7 cellular contexts compared by ENCODE assay signal in genomic region chr6:169751242-169752073, GRCh38. TPM values are rescaled to one million over a fixed set of nuclear protein-coding genes. Genes with fewer than 3 reads are reported as not detected.
DNase-seq lines count a peak whose midpoint lies in the region; ATAC-seq, FAIRE-seq and TF ChIP-seq lines count a peak whose summit lies in the region.

TSS of gene DYNLT2 (minus strand) at chr6:169751572. CDS start at chr6:169751458, 114 bp downstream.
TSS of gene ERMARD (plus strand) at chr6:169751622. CDS start at chr6:169751658, 36 bp downstream.

- peaks cover 17% of the 10 kb centered on the region for H3K36me3 Mint-ChIP-seq in T-helper 2 cell treated with Interferon-gamma antibody and Interleukin-4, amounts not matched to agents 5 μg/mL and 100 μg/mL, for 36 hours (ENCODE audit: low read depth)
- H3K36me3 Mint-ChIP-seq in astrocyte (ENCODE audit: low read depth, unreplicated experiment), result no peaks in the 10 kb centered on the region

- H3K4me2 ChIP-seq in astrocyte (ENCODE audit: low read length) (peak within 1 kb of the TSS; percentile 88), hepatocyte (peak within 1 kb of the TSS; percentile 85)

- no peaks in the 10 kb centered on the region for H3K9me2 ChIP-seq in hepatocyte (replicated peaks; ENCODE audit: insufficient read depth)

- H3K79me2 ChIP-seq in astrocyte (ENCODE audit: insufficient read depth, low read length) (peaks cover 19% of the 10 kb centered on the region), hepatocyte (peaks cover 42% of the 10 kb centered on the region)

- peaks cover 6% of the 10 kb centered on the region for H3K4me1 ChIP-seq in astrocyte (ENCODE audit: insufficient read depth, low read length)
- peaks cover 16% of the 10 kb centered on the region for H3K4me1 ChIP-seq in hepatocyte (ENCODE audit: insufficient read depth)

- DNase-seq in GM18507 (ENCODE audit: extremely low spot score, insufficient read length, low read depth) (peak; percentile 89), NCI-H187 treated with DMSO at 0.1 percent for 48 hours (lab: John Stamatoyannopoulos, UW) (peak; percentile 29), astrocyte (ENCODE audit: low read depth) (peak; percentile 88), hepatocyte (ENCODE audit: low spot score) (peak; percentile 98), renal cortical epithelial cell (ENCODE audit: low read depth) (peak; percentile 81)
- DNase-seq in T-helper 2 cell treated with Interferon-gamma antibody and Interleukin-4, amounts not matched to agents 5 μg/mL and 100 μg/mL, for 36 hours (ENCODE audit: low spot score), result peak; percentile 96

- under 1% methylated on average over 81 of the region's 90 CpGs for WGBS in hepatocyte (ENCODE audit: low lambda C conversion rate, missing lambda C conversion rate)

- H3K36me3 ChIP-seq in astrocyte (ENCODE audit: insufficient read depth, low read length) (no peaks in the 10 kb centered on the region), hepatocyte (replicated peaks; ENCODE audit: insufficient read depth, low read depth) (no peaks in the 10 kb centered on the region)

- no peaks in the 10 kb centered on the region for H3K27me3 ChIP-seq in astrocyte (ENCODE audit: insufficient read depth, low read length)
- no peaks in the 10 kb centered on the region for H3K27me3 ChIP-seq in hepatocyte

- H3K9me3 Mint-ChIP-seq in T-helper 2 cell treated with Interferon-gamma antibody and Interleukin-4, amounts not matched to agents 5 μg/mL and 100 μg/mL, for 36 hours, result no peaks in the 10 kb centered on the region
- peaks cover 3% of the 10 kb centered on the region for H3K9me3 Mint-ChIP-seq in astrocyte (ENCODE audit: unreplicated experiment)

- H3K4me3 ChIP-seq in astrocyte (ENCODE audit: insufficient read depth, low read depth, low read length), result peak within 1 kb of the TSS; percentile 89
- H3K4me3 ChIP-seq in hepatocyte, result peak within 1 kb of the TSS; percentile 77

- H2AFZ ChIP-seq in astrocyte (ENCODE audit: low read depth, low read length) (peak within 1 kb of the TSS; percentile 94), hepatocyte (peak within 1 kb of the TSS; percentile 71)

- peak; percentile 95 for ATAC-seq in HG02973 (IDR thresholded peaks at IDR 0.05; ENCODE audit: unreplicated experiment)

- H3K27ac ChIP-seq in astrocyte (ENCODE audit: low read depth, low read length) (peak within 1 kb of the TSS; percentile 93), hepatocyte (peak within 1 kb of the TSS; percentile 99)

- H4K20me1 ChIP-seq in astrocyte (ENCODE audit: insufficient read depth, low read length), result no peaks in the 10 kb centered on the region
- H4K20me1 ChIP-seq in hepatocyte (ENCODE audit: insufficient read depth, poor library complexity, severe bottlenecking), result no peaks in the 10 kb centered on the region

- H3K4me1 Mint-ChIP-seq in T-helper 2 cell treated with Interferon-gamma antibody and Interleukin-4, amounts not matched to agents 5 μg/mL and 100 μg/mL, for 36 hours (ENCODE audit: low read depth), result peaks cover 27% of the 10 kb centered on the region
- H3K4me1 Mint-ChIP-seq in astrocyte (ENCODE audit: low read depth, unreplicated experiment), result peaks cover 14% of the 10 kb centered on the region

- H3K9me3 ChIP-seq in astrocyte (ENCODE audit: insufficient read depth, low read depth, low read length), result no peaks in the 10 kb centered on the region
- no peaks in the 10 kb centered on the region for H3K9me3 ChIP-seq in hepatocyte (ENCODE audit: low read depth)

- peak within 1 kb of the TSS; percentile 96 for H3K27ac Mint-ChIP-seq in T-helper 2 cell treated with Interferon-gamma antibody and Interleukin-4, amounts not matched to agents 5 μg/mL and 100 μg/mL, for 36 hours
- peak within 1 kb of the TSS; percentile 97 for H3K27ac Mint-ChIP-seq in astrocyte (ENCODE audit: unreplicated experiment)

- peak within 1 kb of the TSS; percentile 93 for H3K4me3 Mint-ChIP-seq in T-helper 2 cell treated with Interferon-gamma antibody and Interleukin-4, amounts not matched to agents 5 μg/mL and 100 μg/mL, for 36 hours
- peak within 1 kb of the TSS; percentile 95 for H3K4me3 Mint-ChIP-seq in astrocyte (ENCODE audit: unreplicated experiment)

- peak within 1 kb of the TSS; percentile 97 for H3K9ac ChIP-seq in astrocyte (ENCODE audit: low read length)

- peak; percentile 94 for FAIRE-seq in GM18507 (lab: Jason Lieb, UNC)
- no peak for FAIRE-seq in astrocyte (lab: Jason Lieb, UNC)

- H3K27me3 Mint-ChIP-seq in T-helper 2 cell treated with Interferon-gamma antibody and Interleukin-4, amounts not matched to agents 5 μg/mL and 100 μg/mL, for 36 hours (ENCODE audit: low read depth), result peaks cover 6% of the 10 kb centered on the region
- H3K27me3 Mint-ChIP-seq in astrocyte (ENCODE audit: low read depth, unreplicated experiment), result no peaks in the 10 kb centered on the region

- TF ChIP-seq CTCF in astrocyte (IDR thresholded peaks at IDR 0.05; ENCODE audit: insufficient read depth, low read depth, low read length) (no peak), hepatocyte (IDR thresholded peaks at IDR 0.05; ENCODE audit: poor library complexity) (peak; percentile 1)

RNA-seq across cellular contexts. Expression of gene DYNLT2, which starts in this region (rescaled TPM):
- total RNA-seq in astrocyte, result 0.53 and 1.0 TPM in 2 replicates
- total RNA-seq in hepatocyte, result 2.9 and 4.0 TPM in 2 replicates
- polyA plus RNA-seq in hepatocyte, result 3.1 and 4.2 TPM in 2 replicates
- total RNA-seq in renal cortical epithelial cell, result 0.35 and 0.75 TPM in 2 replicates

RNA-seq across cellular contexts. Expression of gene ERMARD, which starts in this region (rescaled TPM):
- total RNA-seq in astrocyte (13.1 and 17.5 TPM in 2 replicates), hepatocyte (16.9 and 27.4 TPM in 2 replicates), renal cortical epithelial cell (16.7 and 20.1 TPM in 2 replicates)
- 22.7 and 25.5 TPM in 2 replicates for polyA plus RNA-seq in hepatocyte

Comparison
In these comparisons a context has a peak if more than half of its experiments do, and no peak if none do; other contexts are left out.
1. Peak in every context shown above with its lines: DNase-seq, ATAC-seq, H3K4me3 ChIP-seq and H3K27ac ChIP-seq.
2. DNase-seq: peak in every context shown above with its lines; median percentile 98 in hepatocyte; 96 in T-helper 2 cell treated with Interferon-gamma antibody and Interleukin-4, amounts not matched to agents 5 μg/mL and 100 μg/mL, for 36 hours; 89 in GM18507; 88 in astrocyte; 81 in renal cortical epithelial cell; 29 in NCI-H187 treated with DMSO at 0.1 percent for 48 hours.